ENCODE assay signal across 14 cellular contexts in genomic region chr1:95197616-95198252, GRCh38. TPM values are rescaled to one million over a fixed set of nuclear protein-coding genes. Genes with fewer than 3 reads are reported as not detected.
DNase-seq lines count a peak whose midpoint lies in the region; ATAC-seq, FAIRE-seq and TF ChIP-seq lines count a peak whose summit lies in the region.
"Had no signal": no experiment of that assay in that cellular context is flagged by ENCODE, and none has a peak within 500 bp of the region (broad histone marks: within the 10 kb centered on the region; RNA-seq: fewer than 3 reads in every experiment).

No MANE protein-coding gene starts in this region.

- TF ChIP-seq POLR2A in heart left ventricle (IDR thresholded peaks at IDR 0.05), result no peak

- no peaks in the 10 kb centered on the region for H3K9me3 ChIP-seq in SJCRH30 (replicated peaks)
- no peaks in the 10 kb centered on the region for H3K9me3 ChIP-seq in heart left ventricle
- H3K9me3 ChIP-seq: tibial artery had no signal

- ATAC-seq in heart left ventricle (peak; percentile 24 to 78 (median 66)), GM18858 (IDR thresholded peaks at IDR 0.05; ENCODE audit: unreplicated experiment) (no peak), HG03025 (IDR thresholded peaks at IDR 0.05; ENCODE audit: low FRiP score, unreplicated experiment) (no peak)
- ATAC-seq: activated CD4-positive, alpha-beta T cell treated with anti-CD3 and anti-CD28 coated beads for 36 hours; K562 had no signal

- H3K4me1 ChIP-seq in SJCRH30, result peaks cover 49% of the 10 kb centered on the region
- H3K4me1 ChIP-seq in heart left ventricle, result peaks cover 0 to 42% (median 18%) of the 10 kb centered on the region in 12 donors

- H3K4me3 ChIP-seq in SJCRH30 (no peak overlapping the region), heart left ventricle (peak overlapping the region in 6 of 12 donors; percentile 0 to 30 (median 14))
- H3K4me3 ChIP-seq: K562, tibial artery had no signal

- 18 to 30% (median 21%) methylated on average over 1 of the region's 1 CpG for WGBS in heart left ventricle, 4 donors

- TF ChIP-seq CTCF in heart left ventricle (IDR thresholded peaks at IDR 0.05), result no peak

- DNase-seq in NCI-H2029 (lab: John Stamatoyannopoulos, UW) (peak; percentile 52), NCI-H2029 treated with DMSO at 0.1 percent for 48 hours (lab: John Stamatoyannopoulos, UW) (no peak), SJCRH30 (peak; percentile 83 to 97), heart left ventricle (no peak), urothelium cell line (ENCODE audit: low spot score) (peak; percentile 41), NCI-H510A treated with DMSO at 0.1 percent for 48 hours (lab: John Stamatoyannopoulos, UW) (no peak)
- DNase-seq: activated CD4-positive, alpha-beta T cell treated with anti-CD3 and anti-CD28 coated beads for 36 hours; amygdala; naive B cell; stimulated activated CD4-positive, alpha-beta T cell treated with anti-CD3 and anti-CD28 coated beads, Interleukin-4, amount 100 ng/mL, for 24 hours; tibial artery had no signal

- intact Hi-C loops in heart left ventricle (cut with DNase I), result loop anchor here in 2 of 10 donors (5.0 kb wide), 1 partner anchor 35 kb away; the partner anchor contains the start of gene RWDD3 (in 2 of the 2)

- no peak for FAIRE-seq in urothelium cell line (lab: Jason Lieb, UNC)
- FAIRE-seq: K562 had no signal

- H3K27ac ChIP-seq in SJCRH30 (peak overlapping the region; percentile 94), heart left ventricle (peak overlapping the region; percentile 24 to 88 (median 71))
- H3K27ac ChIP-seq: tibial artery had no signal

- H3K27me3 ChIP-seq in SJCRH30, result no peaks in the 10 kb centered on the region
- no peaks in the 10 kb centered on the region for H3K27me3 ChIP-seq in heart left ventricle
- H3K27me3 ChIP-seq: tibial artery had no signal

- H3K36me3 ChIP-seq in SJCRH30 (peaks cover 13% of the 10 kb centered on the region), heart left ventricle (no peaks in the 10 kb centered on the region)
- H3K36me3 ChIP-seq: tibial artery had no signal

RNA-seq across cellular contexts. Expression of gene RWDD3, which starts 36.3 kb away (rescaled TPM):
- total RNA-seq in SJCRH30 (2014; rRNA removed; shearing (Covaris generic)), result 25.8 and 29.1 TPM in 2 replicates
- 10 to 100 TPM in 7 of 9 donors, 1 to 10 TPM in 2; 8.9 to 24.8 (median 14.8) TPM for total RNA-seq in heart left ventricle
- 10 to 100 TPM; 11.2 to 41.1 TPM for polyA plus RNA-seq in heart left ventricle

Comparison
In these comparisons a context has a peak if more than half of its experiments do, and no peak if none do; other contexts are left out.
1. DNase-seq: peak in NCI-H2029 (single experiment), SJCRH30 (2 of 2) and urothelium cell line (single experiment); none in NCI-H2029 treated with DMSO at 0.1 percent for 48 hours (single experiment), heart left ventricle (0 of 5) and NCI-H510A treated with DMSO at 0.1 percent for 48 hours (single experiment).
2. ATAC-seq: peak in heart left ventricle (4 of 4); none in GM18858 (single experiment) and HG03025 (single experiment).